In the genomic region with DNA sequence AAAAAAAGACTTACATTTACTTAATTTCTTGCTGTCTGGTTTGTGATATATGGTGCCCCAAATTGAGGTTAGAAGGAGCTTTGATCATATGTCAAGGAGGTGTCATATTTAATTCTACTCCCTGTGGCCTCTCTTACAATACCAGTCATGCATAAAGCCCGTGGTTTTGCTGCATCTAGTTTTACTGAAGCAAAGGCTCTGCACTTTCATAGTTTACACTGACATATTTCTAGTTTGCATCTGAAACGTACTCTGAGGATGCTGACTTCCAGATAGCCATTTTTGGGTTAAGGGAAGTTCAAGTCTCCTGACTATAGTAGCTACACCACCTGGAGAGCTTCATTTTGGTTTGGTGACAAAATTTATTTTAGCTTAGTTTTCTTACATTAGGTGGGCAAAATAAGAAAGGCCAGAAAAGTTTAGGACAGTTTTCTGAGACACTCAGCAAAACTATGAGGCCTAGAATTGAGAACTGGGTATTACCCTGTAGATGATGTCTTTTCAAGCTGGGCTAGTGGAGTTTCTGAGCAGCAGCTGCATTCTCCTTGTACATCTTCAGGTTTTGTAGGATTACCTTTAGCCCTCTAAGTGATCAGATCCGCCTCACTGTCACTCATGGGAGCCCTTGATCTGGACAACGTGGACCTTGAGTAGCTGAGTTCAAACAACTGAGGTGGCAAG, we compare ENCODE assay signal across 8 cellular contexts. TPM values are rescaled to one million over a fixed set of nuclear protein-coding genes. Genes with fewer than 3 reads are reported as not detected.
DNase-seq lines count a peak whose midpoint lies in the region; ATAC-seq lines count a peak whose summit lies in the region.
"Not testable (repeated sequence)": the region's sequence is repeated elsewhere in the genome, so short reads cannot be mapped to it uniquely, and the experiment has no call there.
"Had no signal": no experiment of that assay in that cellular context is flagged by ENCODE, and none has a peak within 500 bp of the region (broad histone marks: within the 10 kb centered on the region; RNA-seq: fewer than 3 reads in every experiment).

No MANE protein-coding gene starts in this region.

- H3K27ac Mint-ChIP-seq in activated CD8-positive, alpha-beta memory T cell treated with anti-CD3 and anti-CD28 coated beads, Interleukin-2, amount 10 ng/mL, durations not matched to agents 7 days and 5 days = not testable (repeated sequence)

- not testable (repeated sequence) for H3K27me3 Mint-ChIP-seq in activated CD8-positive, alpha-beta memory T cell treated with anti-CD3 and anti-CD28 coated beads, Interleukin-2, amount 10 ng/mL, durations not matched to agents 7 days and 5 days

- DNase-seq in NAMALWA (ENCODE audit: low spot score) (peak; percentile 37), left kidney (ENCODE audit: low read depth, low spot score) (peak; percentile 0)
- DNase-seq in activated CD8-positive, alpha-beta memory T cell treated with anti-CD3 and anti-CD28 coated beads, Interleukin-2, amount 10 ng/mL, durations not matched to agents 7 days and 5 days = not testable (repeated sequence)

- H3K4me1 Mint-ChIP-seq in activated CD8-positive, alpha-beta memory T cell treated with anti-CD3 and anti-CD28 coated beads, Interleukin-2, amount 10 ng/mL, durations not matched to agents 7 days and 5 days = not testable (repeated sequence)

- H3K9me3 Mint-ChIP-seq in activated CD8-positive, alpha-beta memory T cell treated with anti-CD3 and anti-CD28 coated beads, Interleukin-2, amount 10 ng/mL, durations not matched to agents 7 days and 5 days (ENCODE audit: low read depth) = not testable (repeated sequence)

- not testable (repeated sequence) for H3K36me3 Mint-ChIP-seq in activated CD8-positive, alpha-beta memory T cell treated with anti-CD3 and anti-CD28 coated beads, Interleukin-2, amount 10 ng/mL, durations not matched to agents 7 days and 5 days

- ATAC-seq in GM18907 (IDR thresholded peaks at IDR 0.05; ENCODE audit: unreplicated experiment) (peak; percentile 82), GM21390 (IDR thresholded peaks at IDR 0.05; ENCODE audit: unreplicated experiment) (peak; percentile 86), HG02759 (IDR thresholded peaks at IDR 0.05; ENCODE audit: unreplicated experiment) (peak; percentile 54), HG03159 (IDR thresholded peaks at IDR 0.05; ENCODE audit: unreplicated experiment) (peak; percentile 54)
- ATAC-seq in activated CD8-positive, alpha-beta memory T cell treated with anti-CD3 and anti-CD28 coated beads, Interleukin-2, amount 10 ng/mL, durations not matched to agents 7 days and 5 days = peak; percentile 53

- H3K4me3 Mint-ChIP-seq in activated CD8-positive, alpha-beta memory T cell treated with anti-CD3 and anti-CD28 coated beads, Interleukin-2, amount 10 ng/mL, durations not matched to agents 7 days and 5 days = not testable (repeated sequence)

- CTCF ChIA-PET in activated CD8-positive, alpha-beta memory T cell treated with anti-CD3 and anti-CD28 coated beads, Interleukin-2, amount 10 ng/mL, durations not matched to agents 7 days and 5 days (lab: Charles Lee) = not testable (repeated sequence)

RNA-seq across cellular contexts. Expression of a gene that starts 47.8 kb away (rescaled TPM):
- 10 to 100 TPM; 37.1 to 40.9 TPM for total RNA-seq in activated CD8-positive, alpha-beta memory T cell treated with anti-CD3 and anti-CD28 coated beads, Interleukin-2, amount 10 ng/mL, durations not matched to agents 7 days and 5 days

RNA-seq across cellular contexts. Expression of a gene that starts 48.4 kb away (rescaled TPM):
- 10 to 100 TPM; 34.9 to 41.1 TPM for total RNA-seq in activated CD8-positive, alpha-beta memory T cell treated with anti-CD3 and anti-CD28 coated beads, Interleukin-2, amount 10 ng/mL, durations not matched to agents 7 days and 5 days
- total RNA-seq: body of pancreas had no signal
